28 cellular contexts compared by ENCODE assay signal in the genomic region with DNA sequence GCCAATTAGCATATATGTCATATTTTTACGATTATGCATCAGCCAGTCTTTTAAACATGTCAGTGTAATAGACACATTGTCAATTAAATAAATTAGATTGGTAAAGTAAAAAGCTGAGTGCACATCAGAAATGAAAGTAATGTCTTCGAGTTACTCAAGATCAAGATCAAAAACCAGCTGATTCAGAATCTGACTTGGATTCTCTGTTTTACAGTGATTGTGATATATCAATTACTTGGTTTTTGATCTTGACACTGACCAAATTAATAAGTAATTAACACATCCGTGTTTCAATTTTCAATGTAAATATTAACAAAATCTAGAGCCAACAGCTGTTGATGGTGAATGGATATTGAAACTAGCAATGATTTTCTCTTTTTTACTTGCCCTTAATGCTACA.
"Had no signal": no experiment of that assay in that cellular context is flagged by ENCODE, and none has a peak within 500 bp of the region (broad histone marks: within the 10 kb centered on the region; RNA-seq: fewer than 3 reads in every experiment).

No MANE protein-coding gene starts in this region.

- FAIRE-seq: bronchial epithelial cell had no signal

- H3K36me3 ChIP-seq: brain microvascular endothelial cell, gastrocnemius medialis, heart left ventricle, WERI-Rb-1 had no signal

- H3K9me3 ChIP-seq: gastrocnemius medialis, heart left ventricle had no signal

- H3K27me3 ChIP-seq: brain microvascular endothelial cell, dorsolateral prefrontal cortex, foreskin keratinocyte, gastrocnemius medialis, heart left ventricle had no signal

- DNase-seq: activated B cell treated with CpG ODN at 0.5 μM for 24 hours; activated CD4-positive, alpha-beta T cell treated with anti-CD3 and anti-CD28 coated beads for 48 hours; activated CD4-positive, alpha-beta T cell treated with anti-CD3 and anti-CD28 coated beads, Interleukin-2, amount 50 U/mL, for 1 hour; activated CD4-positive, alpha-beta T cell treated with anti-CD3 and anti-CD28 coated beads, Interleukin-2, amount 50 U/mL, for 48 hours; activated CD8-positive, alpha-beta memory T cell treated with anti-CD3 and anti-CD28 coated beads for 24 hours; activated CD8-positive, alpha-beta T cell treated with anti-CD3 and anti-CD28 coated beads for 36 hours; activated effector memory CD4-positive, alpha-beta T cell treated with Interleukin-2 at 50 U/mL for 16 hours; activated gamma-delta T cell treated with Interleukin-2 at 50 U/mL for 16 hours; activated naive CD4-positive, alpha-beta T cell treated with anti-CD3 and anti-CD28 coated beads, Interleukin-2, amount 50 U/mL, for 16 hours; activated naive CD4-positive, alpha-beta T cell treated with Interleukin-2 at 50 U/mL for 16 hours; activated T-cell treated with anti-CD3 and anti-CD28 coated beads, Interleukin-2, amount 50 U/mL, for 4 hours; amniotic stem cell; brain microvascular endothelial cell; dorsolateral prefrontal cortex; effector memory CD4-positive, alpha-beta T cell; endodermal cell; foreskin keratinocyte; gastrocnemius medialis; glutamatergic neuron; heart left ventricle; T-helper 17 cell; T1000; WERI-Rb-1 had no signal

- ATAC-seq: activated CD4-positive, CD25-positive, alpha-beta regulatory T cell treated with anti-CD3 and anti-CD28 coated beads, Interleukin-2, amount 50 U/mL, for 24 hours; activated CD8-positive, alpha-beta T cell treated with anti-CD3 and anti-CD28 coated beads for 36 hours; activated T-cell treated with anti-CD3 and anti-CD28 coated beads, Interleukin-2, amount 50 U/mL, for 4 hours; activated T-helper 17 cell treated with anti-CD3 and anti-CD28 coated beads, Interleukin-2, amount 50 U/mL, for 72 hours; esophagus mucosa; foreskin keratinocyte; gastrocnemius medialis; heart left ventricle; T-helper 17 cell had no signal

- H3K4me3 ChIP-seq: coronary artery, dorsolateral prefrontal cortex, gastrocnemius medialis, heart left ventricle had no signal

- H3K27ac ChIP-seq: brain microvascular endothelial cell, coronary artery, foreskin keratinocyte, gastrocnemius medialis, heart left ventricle, WERI-Rb-1 had no signal

- H3K4me1 ChIP-seq: gastrocnemius medialis, heart left ventricle had no signal
